In the genomic region with DNA sequence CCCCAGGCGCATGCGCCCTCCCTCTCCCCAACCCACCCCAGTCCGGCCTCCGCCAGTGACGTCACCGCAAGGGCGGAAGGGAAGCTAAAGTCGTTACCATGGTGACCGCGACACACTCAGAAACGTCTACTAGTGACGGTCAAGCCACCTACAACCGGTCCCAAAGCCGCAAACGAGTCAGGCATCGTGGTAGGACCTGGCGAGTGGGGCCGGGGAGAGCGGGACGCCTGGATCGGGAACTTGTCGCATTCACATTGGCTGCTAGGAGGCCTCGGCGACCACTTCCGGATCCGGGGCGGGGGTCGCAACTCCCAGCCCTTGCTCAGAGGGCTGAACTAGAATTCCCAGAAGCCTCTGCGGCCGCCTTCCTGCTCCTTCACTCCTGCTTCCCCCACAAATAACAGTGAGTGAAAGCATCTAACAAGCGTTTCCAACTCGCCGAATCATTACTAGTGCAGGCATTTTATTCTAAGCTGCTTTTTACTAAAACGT, we compare ENCODE assay signal across 8 cellular contexts. TPM values are rescaled to one million over a fixed set of nuclear protein-coding genes. Genes with fewer than 3 reads are reported as not detected.
A peak's percentile ranks its signal among the peaks of the same experiment; 100 is the strongest.
DNase-seq lines count a peak whose midpoint lies in the region; ATAC-seq and TF ChIP-seq lines count a peak whose summit lies in the region.

A gene with protein sequence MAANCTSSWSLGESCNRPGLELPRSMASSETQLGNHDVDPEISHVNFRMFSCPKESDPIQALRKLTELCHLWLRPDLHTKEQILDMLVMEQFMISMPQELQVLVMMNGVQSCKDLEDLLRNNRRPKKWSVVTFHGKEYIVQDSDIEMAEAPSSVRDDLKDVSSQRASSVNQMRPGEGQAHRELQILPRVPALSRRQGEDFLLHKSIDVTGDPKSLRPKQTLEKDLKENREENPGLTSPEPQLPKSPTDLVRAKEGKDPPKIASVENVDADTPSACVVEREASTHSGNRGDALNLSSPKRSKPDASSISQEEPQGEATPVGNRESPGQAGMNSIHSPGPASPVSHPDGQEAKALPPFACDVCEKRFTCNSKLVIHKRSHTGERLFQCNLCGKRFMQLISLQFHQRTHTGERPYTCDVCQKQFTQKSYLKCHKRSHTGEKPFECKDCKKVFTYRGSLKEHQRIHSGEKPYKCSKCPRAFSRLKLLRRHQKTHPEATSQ (minus strand): TSS at position 256 of the 492 bp plus-strand sequence. CDS start 89,793 bp downstream, outside the sequence.

- H3K79me2 ChIP-seq in OCI-LY3 (ENCODE audit: low read length): peaks cover 6% of the 10 kb centered on the region; the same call in 1 of the 2 replicates

- TF ChIP-seq CTCF in OCI-LY3 (IDR thresholded peaks at IDR 0.05; ENCODE audit: low read depth, low read length) (no peak), endothelial cell (IDR thresholded peaks at IDR 0.05; ENCODE audit: unreplicated experiment) (no peak), mesothelial cell of epicardium (IDR thresholded peaks at IDR 0.05; ENCODE audit: unreplicated experiment) (no peak)

- no peaks in the 10 kb centered on the region for H3K9me3 Mint-ChIP-seq in endothelial cell (ENCODE audit: unreplicated experiment)
- H3K9me3 Mint-ChIP-seq in mesothelial cell of epicardium: no peaks in the 10 kb centered on the region

- H3K4me3 ChIP-seq in OCI-LY3 (ENCODE audit: low read length): peak within 1 kb of the TSS; percentile 88

- peaks cover 7% of the 10 kb centered on the region for H3K27me3 Mint-ChIP-seq in endothelial cell (ENCODE audit: unreplicated experiment)
- no peaks in the 10 kb centered on the region for H3K27me3 Mint-ChIP-seq in mesothelial cell of epicardium (ENCODE audit: low read depth)

- peak within 1 kb of the TSS; percentile 93 for H2AFZ ChIP-seq in OCI-LY3 (ENCODE audit: low read depth, low read length)

- H3K36me3 ChIP-seq in OCI-LY3 (replicated peaks; ENCODE audit: low read depth, low read length): peaks cover 3% of the 10 kb centered on the region

- no peaks in the 10 kb centered on the region for H3K27me3 ChIP-seq in OCI-LY3 (ENCODE audit: low read depth, low read length)

- DNase-seq in DMS 273 treated with DMSO at 0.1 percent for 48 hours (lab: John Stamatoyannopoulos, UW) (peak; percentile 91), HuH-7.5 (ENCODE audit: low spot score) (peak; percentile 97), endothelial cell (ENCODE audit: low spot score) (peak; percentile 96), mesothelial cell of epicardium (ENCODE audit: low spot score in 2 of 2, unreplicated experiment in 2 of 2) (peak; percentile 96 to 97)
- DNase-seq in activated CD8-positive, alpha-beta memory T cell treated with anti-CD3 and anti-CD28 coated beads, Interleukin-2, amount 50 U/mL, for 48 hours: peak; percentile 99
- peak; percentile 95 to 97 for DNase-seq in stimulated activated CD8-positive, alpha-beta memory T cell treated with anti-CD3 and anti-CD28 coated beads, Interleukin-15, amount 100 ng/mL, for 4 hours (ENCODE audit: low read depth in 2 of 2)

- H3K9ac ChIP-seq in OCI-LY3 (ENCODE audit: low read length): peak within 1 kb of the TSS; percentile 85

- H3K27ac Mint-ChIP-seq in endothelial cell (ENCODE audit: unreplicated experiment) (peak within 1 kb of the TSS; percentile 99), mesothelial cell of epicardium (peak within 1 kb of the TSS; percentile 99)

- H3K36me3 Mint-ChIP-seq in endothelial cell (ENCODE audit: low read depth, unreplicated experiment) (peaks cover 4% of the 10 kb centered on the region), mesothelial cell of epicardium (peaks cover 7% of the 10 kb centered on the region)

- ATAC-seq in GM21528 (IDR thresholded peaks at IDR 0.05; ENCODE audit: low FRiP score, unreplicated experiment): peak; percentile 81

- H3K4me1 ChIP-seq in OCI-LY3 (ENCODE audit: low read length): peaks cover 12% of the 10 kb centered on the region

- H3K4me1 Mint-ChIP-seq in endothelial cell (ENCODE audit: unreplicated experiment) (peaks cover 11% of the 10 kb centered on the region), mesothelial cell of epicardium (peaks cover 17% of the 10 kb centered on the region)

- peak within 1 kb of the TSS; percentile 84 for H3K4me2 ChIP-seq in OCI-LY3 (ENCODE audit: low read length)

- H3K4me3 Mint-ChIP-seq in endothelial cell (ENCODE audit: unreplicated experiment): peak within 1 kb of the TSS; percentile 92
- peak within 1 kb of the TSS; percentile 93 for H3K4me3 Mint-ChIP-seq in mesothelial cell of epicardium

- no peaks in the 10 kb centered on the region for H3K9me3 ChIP-seq in OCI-LY3 (ENCODE audit: insufficient read depth, low read length)

- no peaks in the 10 kb centered on the region for H4K20me1 ChIP-seq in OCI-LY3 (ENCODE audit: insufficient read depth, low read length)

- peak within 1 kb of the TSS; percentile 83 for H3K27ac ChIP-seq in OCI-LY3 (ENCODE audit: low read length)

RNA-seq across cellular contexts. Expression of the gene that starts here (rescaled TPM):
- total RNA-seq in endothelial cell (ENCODE audit: unreplicated experiment) (10.4 TPM), mesothelial cell of epicardium (14.8 to 18.8 TPM (median 15.3 TPM) in 3 replicates)

Comparison
In these comparisons a context has a peak if more than half of its experiments do, and no peak if none do; other contexts are left out.
1. Peak in every context shown above with its lines: DNase-seq, ATAC-seq, H3K4me3 ChIP-seq and H3K27ac ChIP-seq.